Comparison of ENCODE assay signal across 10 cellular contexts in the genomic region with DNA sequence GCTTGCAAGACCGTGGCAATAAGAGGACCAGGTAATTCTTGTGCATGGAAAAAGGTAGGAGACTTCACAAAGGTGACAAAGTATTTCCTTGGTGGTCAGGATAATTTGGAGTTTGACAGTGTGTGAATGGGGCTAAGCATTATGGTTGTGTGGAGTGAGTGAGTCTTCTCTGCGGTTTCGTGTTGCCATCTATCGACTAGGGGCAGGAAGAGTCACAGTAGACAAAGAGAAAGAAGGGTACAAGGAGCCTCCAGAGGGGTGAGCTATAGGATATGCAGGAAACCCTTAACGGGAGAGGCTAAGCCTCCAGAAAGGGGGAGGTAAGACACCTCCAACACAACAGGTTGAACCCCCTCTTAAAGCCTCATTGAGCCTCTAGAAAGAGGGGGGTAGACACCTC.
DNase-seq lines count a peak whose midpoint lies in the region; ATAC-seq, FAIRE-seq and TF ChIP-seq lines count a peak whose summit lies in the region.
"Had no signal": no experiment of that assay in that cellular context is flagged by ENCODE, and none has a peak within 500 bp of the region (broad histone marks: within the 10 kb centered on the region; RNA-seq: fewer than 3 reads in every experiment).

No MANE protein-coding gene starts in this region.

- no peak overlapping the region for H3K9ac ChIP-seq in keratinocyte (ENCODE audit: control insufficient read depth, extremely low read depth, insufficient read depth, low read length)

- H3K36me3 Mint-ChIP-seq in T-helper 17 cell (ENCODE audit: low read depth) (peaks cover 12% of the 10 kb centered on the region), type B pancreatic cell (no peaks in the 10 kb centered on the region)

- H3K9me3 ChIP-seq in heart right ventricle (no peaks in the 10 kb centered on the region), T-helper 17 cell (ENCODE audit: control insufficient read depth, low read length, poor library complexity, severe bottlenecking) (no peaks in the 10 kb centered on the region), keratinocyte (ENCODE audit: control insufficient read depth, low read depth, low read length) (no peaks in the 10 kb centered on the region)
- H3K9me3 ChIP-seq: tibial artery had no signal

- no peaks in the 10 kb centered on the region for H3K9me1 ChIP-seq in keratinocyte (ENCODE audit: control insufficient read depth, extremely low read depth, insufficient read depth, low read length)

- H3K4me3 Mint-ChIP-seq in T-helper 17 cell (peak overlapping the region; percentile 96), type B pancreatic cell (peak overlapping the region; percentile 85)

- 92 to 94% methylated on average over 5 of the region's 5 CpGs for WGBS in heart right ventricle, 2 donors

- TF ChIP-seq CTCF in heart right ventricle (IDR thresholded peaks at IDR 0.05) (no peak), keratinocyte (optimal IDR thresholded peaks at IDR 0.05 in 1 of 3, IDR thresholded peaks at IDR 0.05 in 1 of 3, conservative IDR thresholded peaks at IDR 0.05 in 1 of 3; ENCODE audit: extremely low read depth in 1 of 3, insufficient read depth in 2 of 3, low read length in 3 of 3) (no peak), type B pancreatic cell (conservative IDR thresholded peaks at IDR 0.05) (no peak), GM10248 (IDR thresholded peaks at IDR 0.05; ENCODE audit: control extremely low read depth, extremely low read depth, low read depth, missing control alignments) (no peak)

- POLR2A ChIA-PET in GM10248 (lab: Yijun Ruan, JAX), result no interaction called here

- peak overlapping the region; percentile 23 for H2AFZ ChIP-seq in keratinocyte (ENCODE audit: control insufficient read depth, low read length)

- FAIRE-seq in keratinocyte (lab: Jason Lieb, UNC), result peak; percentile 41
- FAIRE-seq: small intestine had no signal

- no peaks in the 10 kb centered on the region for H3K9me3 Mint-ChIP-seq in type B pancreatic cell

- intact Hi-C loops in heart right ventricle (cut with DNase I) (no loop called here), Right ventricle myocardium superior (cut with DNase I) (no loop called here)

- H3K27me3 ChIP-seq in heart right ventricle (no peaks in the 10 kb centered on the region), keratinocyte (ENCODE audit: control insufficient read depth, extremely low read depth, insufficient read depth, low read length) (no peaks in the 10 kb centered on the region)
- H3K27me3 ChIP-seq: tibial artery had no signal

- no peaks in the 10 kb centered on the region for H3K79me2 ChIP-seq in keratinocyte (ENCODE audit: control insufficient read depth, insufficient read depth, low read length)

- H3K4me2 ChIP-seq in keratinocyte (ENCODE audit: control insufficient read depth, extremely low read depth, insufficient read depth, low read depth, low read length), result peak overlapping the region; percentile 84

- peaks cover 0 to 10% (median 0%) of the 10 kb centered on the region in 9 donors for H3K4me1 ChIP-seq in heart right ventricle
- peaks cover 18% of the 10 kb centered on the region for H3K4me1 ChIP-seq in keratinocyte (ENCODE audit: control insufficient read depth, extremely low read depth, insufficient read depth, low read length)

- H3K4me3 ChIP-seq in heart right ventricle (peak overlapping the region in 6 of 10 donors; percentile 43 to 58 (median 52)), keratinocyte (ENCODE audit: control insufficient read depth in 2 of 3, extremely low read depth in 1 of 3, insufficient read depth in 2 of 3, low read depth in 1 of 3, low read length in 3 of 3) (peak overlapping the region in 1 of 3 experiments; percentile 75)

- no peaks in the 10 kb centered on the region for H3K36me3 ChIP-seq in heart right ventricle
- no peaks in the 10 kb centered on the region for H3K36me3 ChIP-seq in keratinocyte (ENCODE audit: control insufficient read depth in 2 of 2, extremely low read depth in 1 of 2, insufficient read depth in 2 of 2, low read length in 2 of 2)
- H3K36me3 ChIP-seq: tibial artery had no signal

- H4K20me1 ChIP-seq in keratinocyte (ENCODE audit: control insufficient read depth, extremely low read depth, insufficient read depth, low read length), result no peaks in the 10 kb centered on the region

- H3K27ac ChIP-seq in heart right ventricle (peak overlapping the region in 3 of 10 donors; percentile 53 to 80 (median 68)), keratinocyte (ENCODE audit: control insufficient read depth, insufficient read depth, low read length) (no peak overlapping the region)

- no peak for ATAC-seq in heart right ventricle
- no peak for ATAC-seq in Right ventricle myocardium superior (ENCODE audit: poor library complexity)
- ATAC-seq in T-helper 17 cell, result no peak
- ATAC-seq in GM21526 (IDR thresholded peaks at IDR 0.05; ENCODE audit: low FRiP score, unreplicated experiment), result no peak

- CTCF ChIA-PET in GM10248 (lab: Yijun Ruan, JAX), result interaction anchor here (1.1 kb wide), 1 partner anchor 10 kb away, joined by 5 read pairs; no protein-coding TSS in a partner anchor

- DNase-seq in heart right ventricle, result no peak
- DNase-seq in Right ventricle myocardium superior, result no peak
- DNase-seq in T-helper 17 cell, result no peak
- no peak for DNase-seq in keratinocyte (ENCODE audit: low read depth, low spot score)
- DNase-seq in type B pancreatic cell (ENCODE audit: extremely low spot score, unreplicated experiment), result no peak
- DNase-seq in GM10248 (ENCODE audit: extremely low spot score), result no peak
- no peak for DNase-seq in activated CD8-positive, alpha-beta memory T cell treated with anti-CD3 and anti-CD28 coated beads, Interleukin-2, amount 50 U/mL, for 48 hours
- DNase-seq: tibial artery had no signal

- H3K4me1 Mint-ChIP-seq in T-helper 17 cell (peaks cover 11% of the 10 kb centered on the region), type B pancreatic cell (ENCODE audit: unreplicated experiment) (peaks cover 5% of the 10 kb centered on the region)

- dilution Hi-C loops in keratinocyte (cut with MboI; ENCODE audit: extremely low pct_ligation_motif_present, low sequenced_read_pairs), result no loop called here

- H3K27ac Mint-ChIP-seq in T-helper 17 cell (peak overlapping the region; percentile 42), type B pancreatic cell (peak overlapping the region; percentile 90)

- peaks cover 17% of the 10 kb centered on the region for H3K27me3 Mint-ChIP-seq in T-helper 17 cell
- H3K27me3 Mint-ChIP-seq in type B pancreatic cell, result no peaks in the 10 kb centered on the region
